ENCODE assay signal across 2 cellular contexts in the genomic region with DNA sequence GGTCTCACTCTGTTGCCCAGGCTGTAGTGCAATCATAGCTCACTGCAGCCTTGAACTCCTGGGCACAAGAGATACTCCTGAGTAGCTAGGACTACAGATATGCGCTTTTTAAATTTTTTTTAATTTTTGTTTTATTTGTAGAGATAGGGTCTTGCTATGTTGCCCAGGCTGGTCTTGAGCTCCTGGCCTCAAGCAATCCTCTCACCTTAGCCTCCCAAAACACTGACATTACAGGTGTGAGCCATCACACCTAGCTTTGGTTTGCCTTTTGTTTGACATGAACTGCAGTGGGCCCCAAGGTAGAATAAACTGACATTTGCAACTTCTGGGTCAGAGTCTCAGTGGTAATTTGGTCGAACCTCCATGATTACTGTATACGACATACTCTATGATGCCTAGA.
TF ChIP-seq lines count a peak whose summit lies in the region.

No MANE protein-coding gene starts in this region.

TF ChIP-seq in HepG2, 621 proteins besides CTCF, POLR2A, EP300 and RAD21:
- TF ChIP-seq ZNF121 (CRISPR knock-in tag; IDR thresholded peaks at IDR 0.05), result peak; percentile 77
- no peak for TF ChIP-seq GATA4 (IDR thresholded peaks at IDR 0.05; ENCODE audit: borderline replicate concordance, low read depth)
- TF ChIP-seq TCF7L2 (IDR thresholded peaks at IDR 0.05; ENCODE audit: low read depth, low read length), result no peak

TF ChIP-seq in K562, 482 proteins besides CTCF, POLR2A, EP300 and RAD21:
- TF ChIP-seq DNMT1 (IDR thresholded peaks at IDR 0.05) (no peak), ZNF121 (CRISPR knock-in tag; conservative IDR thresholded peaks at IDR 0.05) (peak; percentile 90)
- TF ChIP-seq, protein P1, sequence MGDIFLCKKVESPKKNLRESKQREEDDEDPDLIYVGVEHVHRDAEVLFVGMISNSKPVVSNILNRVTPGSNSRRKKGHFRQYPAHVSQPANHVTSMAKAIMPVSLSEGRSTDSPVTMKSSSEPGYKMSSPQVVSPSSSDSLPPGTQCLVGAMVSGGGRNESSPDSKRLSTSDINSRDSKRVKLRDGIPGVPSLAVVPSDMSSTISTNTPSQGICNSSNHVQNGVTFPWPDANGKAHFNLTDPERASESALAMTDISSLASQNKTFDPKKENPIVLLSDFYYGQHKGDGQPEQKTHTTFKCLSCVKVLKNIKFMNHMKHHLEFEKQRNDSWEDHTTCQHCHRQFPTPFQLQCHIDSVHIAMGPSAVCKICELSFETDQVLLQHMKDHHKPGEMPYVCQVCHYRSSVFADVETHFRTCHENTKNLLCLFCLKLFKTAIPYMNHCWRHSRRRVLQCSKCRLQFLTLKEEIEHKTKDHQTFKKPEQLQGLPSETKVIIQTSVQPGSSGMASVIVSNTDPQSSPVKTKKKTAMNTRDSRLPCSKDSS (IDR thresholded peaks at IDR 0.05; ENCODE audit: low read depth, partially characterized antibody), result no peak
